Comparison of ENCODE assay signal across 16 cellular contexts in the genomic region with DNA sequence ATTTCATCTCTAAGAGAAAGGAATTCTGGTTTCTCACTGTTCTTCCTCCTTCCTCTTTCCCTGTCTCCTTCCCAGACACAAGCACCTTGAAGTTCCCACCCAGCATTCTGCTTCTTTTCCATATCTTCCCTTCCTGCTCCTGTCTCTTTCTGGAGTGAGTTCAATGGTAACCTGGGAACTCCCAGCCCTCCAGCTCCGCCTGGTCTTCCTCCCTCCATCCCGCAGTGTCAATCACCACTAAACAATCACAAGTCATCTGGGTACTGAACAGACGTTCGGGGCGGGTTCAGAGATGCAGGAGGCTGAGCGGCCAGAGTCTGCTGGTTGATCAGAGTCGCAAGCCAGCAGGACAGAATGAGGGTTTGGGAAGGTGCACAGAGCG. TPM values are rescaled to one million over a fixed set of nuclear protein-coding genes. Genes with fewer than 3 reads are reported as not detected.
DNase-seq lines count a peak whose midpoint lies in the region; ATAC-seq, FAIRE-seq and TF ChIP-seq lines count a peak whose summit lies in the region.
"Had no signal": no experiment of that assay in that cellular context is flagged by ENCODE, and none has a peak within 500 bp of the region (broad histone marks: within the 10 kb centered on the region; RNA-seq: fewer than 3 reads in every experiment).

No MANE protein-coding gene starts in this region.

- H4K20me1 ChIP-seq in OCI-LY3 (ENCODE audit: insufficient read depth, low read length) = no peaks in the 10 kb centered on the region

- no peak overlapping the region for H3K27ac ChIP-seq in OCI-LY3 (ENCODE audit: low read length)
- H3K27ac ChIP-seq: heart right ventricle, stomach had no signal

- TF ChIP-seq CTCF in Calu3 (IDR thresholded peaks at IDR 0.05; ENCODE audit: unreplicated experiment) (no peak), OCI-LY3 (IDR thresholded peaks at IDR 0.05; ENCODE audit: low read depth, low read length) (no peak)

- no peak overlapping the region for H3K27ac Mint-ChIP-seq in Calu3 (ENCODE audit: unreplicated experiment)
- H3K27ac Mint-ChIP-seq: CD4-positive, alpha-beta T cell had no signal

- FAIRE-seq in GM19239 (lab: Jason Lieb, UNC) = peak; percentile 88
- FAIRE-seq: endometrium, H1 had no signal

- peaks cover 17% of the 10 kb centered on the region for H3K36me3 Mint-ChIP-seq in Calu3 (ENCODE audit: insufficient read depth, unreplicated experiment)

- peaks cover 68% of the 10 kb centered on the region for H3K27me3 Mint-ChIP-seq in Calu3 (ENCODE audit: unreplicated experiment)

- peaks cover 22% of the 10 kb centered on the region for H3K27me3 ChIP-seq in OCI-LY3 (ENCODE audit: low read depth, low read length)

- BruUV-seq in Calu3 (replicated peaks; lab: Mats Ljungman, UMichigan) = no TSS peak

- H3K4me1 Mint-ChIP-seq in Calu3 (ENCODE audit: low read depth, unreplicated experiment) = peaks cover 15% of the 10 kb centered on the region

- H3K4me1 ChIP-seq in OCI-LY3 (ENCODE audit: low read length) = peaks cover 21% of the 10 kb centered on the region

- H2AFZ ChIP-seq in OCI-LY3 (ENCODE audit: low read depth, low read length) = peak overlapping the region; percentile 47; the same call in 1 of the 2 replicates

- H3K9me3 Mint-ChIP-seq in Calu3 (ENCODE audit: low read depth, unreplicated experiment) = no peaks in the 10 kb centered on the region
- H3K9me3 Mint-ChIP-seq: CD4-positive, alpha-beta T cell had no signal

- intact Hi-C loops in Calu3 (cut with micrococcal nuclease; ENCODE audit: unreplicated experiment) = no loop called here
- intact Hi-C loops in left colon (cut with DNase I, micrococcal nuclease) = no loop called here

- CTCF ChIA-PET in Calu3 (lab: Charles Lee) = interaction anchor here (1.2 kb wide), 1 partner anchor 11 kb away, joined by 4 read pairs; no protein-coding TSS in a partner anchor

- no peaks in the 10 kb centered on the region for H3K36me3 ChIP-seq in OCI-LY3 (replicated peaks; ENCODE audit: low read depth, low read length)
- H3K36me3 ChIP-seq: heart right ventricle, stomach had no signal

- peak; percentile 36 for DNase-seq in Calu3
- DNase-seq in GM19239 (ENCODE audit: insufficient read length, low spot score) = no peak
- DNase-seq in left colon = peak; percentile 25 to 31
- no peak for DNase-seq in anterior cingulate cortex (lab: John Stamatoyannopoulos, UW)
- no peak for DNase-seq in hepatic stellate cell (ENCODE audit: low spot score)
- DNase-seq in stimulated activated CD4-positive, alpha-beta T cell treated with anti-CD3 and anti-CD28 coated beads, Interleukin-2, amount 100 ng/mL, for 48 hours = no peak
- DNase-seq: CD4-positive, alpha-beta T cell; heart right ventricle; NCI-H2081; RPMI8226; stimulated activated CD4-positive, alpha-beta T cell treated with anti-CD3 and anti-CD28 coated beads, Interleukin-1b, Interleukin-23, amount 100 ng/mL, for 48 hours; stomach had no signal

- H3K4me3 ChIP-seq in OCI-LY3 (ENCODE audit: low read length) = peak overlapping the region; percentile 4; the same call in 1 of the 2 replicates
- H3K4me3 ChIP-seq: heart right ventricle, stomach had no signal

- peak overlapping the region; percentile 46 for H3K4me2 ChIP-seq in OCI-LY3 (ENCODE audit: low read length)

- ATAC-seq in left colon (peak; percentile 44), HG03571 (IDR thresholded peaks at IDR 0.05; ENCODE audit: unreplicated experiment) (no peak)
- ATAC-seq: heart right ventricle had no signal

- peak overlapping the region; percentile 0 for H3K4me3 Mint-ChIP-seq in Calu3 (ENCODE audit: low read depth, unreplicated experiment)
- H3K4me3 Mint-ChIP-seq: CD4-positive, alpha-beta T cell had no signal

- no peaks in the 10 kb centered on the region for H3K9me3 ChIP-seq in OCI-LY3 (ENCODE audit: insufficient read depth, low read length)
- H3K9me3 ChIP-seq: heart right ventricle, stomach had no signal

- H3K9ac ChIP-seq in OCI-LY3 (ENCODE audit: low read length) = no peak overlapping the region

- no peaks in the 10 kb centered on the region for H3K79me2 ChIP-seq in OCI-LY3 (ENCODE audit: low read length)

RNA-seq across cellular contexts. Expression of gene TTBK1, which starts 7.7 kb away (rescaled TPM):
- 0.17 and 0.29 TPM in 2 replicates for total RNA-seq in Calu3 (2022)
- under 1 TPM; 0.18 to 0.53 TPM for total RNA-seq in left colon
- total RNA-seq: CD4-positive, alpha-beta T cell had no signal

RNA-seq across cellular contexts. Expression of gene DNPH1, which starts 21.7 kb away (rescaled TPM):
- total RNA-seq in Calu3 (2022) = 82.6 and 86.8 TPM in 2 replicates
- total RNA-seq in left colon = 10 to 100 TPM; 65.7 to 67.3 TPM

RNA-seq across cellular contexts. Expression of gene SLC22A7, which starts 47.1 kb away (rescaled TPM):
- not detected in 2 replicates for total RNA-seq in Calu3 (2022)
- total RNA-seq in left colon = not detected
- total RNA-seq: CD4-positive, alpha-beta T cell; H1; stomach had no signal

RNA-seq across cellular contexts. Expression of gene CRIP3, which starts 57.6 kb away (rescaled TPM):
- total RNA-seq in Calu3 (2022) (2.3 and 5.4 TPM in 2 replicates), left colon (1 to 10 TPM; 1.4 TPM)

Comparison
In these comparisons a context has a peak if more than half of its experiments do, and no peak if none do; other contexts are left out.
1. DNase-seq: peak in Calu3 (single experiment) and left colon (2 of 2); none in GM19239 (single experiment), anterior cingulate cortex (0 of 58), hepatic stellate cell (single experiment) and stimulated activated CD4-positive, alpha-beta T cell treated with anti-CD3 and anti-CD28 coated beads, Interleukin-2, amount 100 ng/mL, for 48 hours (0 of 2).